In the genomic region with DNA sequence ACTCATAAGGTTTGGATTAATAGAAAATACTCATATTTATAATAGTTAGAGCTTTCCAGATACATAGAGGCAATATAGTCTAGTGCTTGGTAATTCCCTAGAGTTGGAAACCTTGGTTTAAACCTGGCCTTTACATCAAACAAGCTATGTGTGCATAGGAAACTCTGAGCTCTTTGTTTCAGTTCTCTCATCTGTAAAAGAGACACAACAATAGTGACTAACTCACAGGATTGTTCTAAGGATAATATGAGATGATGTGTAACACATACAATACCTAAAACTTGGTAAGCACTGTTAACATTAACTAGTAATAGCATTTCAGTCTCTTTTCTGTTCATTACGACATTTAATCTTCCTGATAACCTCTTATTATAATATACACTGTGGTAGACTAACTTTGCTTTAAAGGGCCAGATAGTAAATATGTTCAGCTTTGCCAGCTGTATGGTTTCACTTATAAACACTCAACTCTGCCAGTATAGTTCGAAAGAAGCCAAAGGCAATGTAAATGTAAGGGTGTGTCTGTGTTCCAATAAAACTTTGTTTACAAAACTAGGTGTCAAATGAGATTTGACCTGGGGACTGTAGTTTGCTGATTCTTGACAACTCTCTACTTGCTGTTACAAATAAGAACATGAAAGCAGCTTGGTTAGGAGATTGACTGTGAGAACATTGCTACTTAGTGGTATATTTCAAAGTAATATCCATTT, we compare ENCODE assay signal across 24 cellular contexts.
"Had no signal": no experiment of that assay in that cellular context is flagged by ENCODE, and none has a peak within 500 bp of the region (broad histone marks: within the 10 kb centered on the region; RNA-seq: fewer than 3 reads in every experiment).

No MANE protein-coding gene starts in this region.

- H3K27ac Mint-ChIP-seq: activated B cell treated with CpG ODN at 0.5 μM for 24 hours; activated CD4-positive, alpha-beta memory T cell treated with anti-CD3 and anti-CD28 coated beads for 36 hours; activated CD8-positive, alpha-beta memory T cell treated with anti-CD3 and anti-CD28 coated beads, Interleukin-2, amount 10 ng/mL, durations not matched to agents 7 days and 5 days; activated T-helper 2 cell treated with anti-CD3 and anti-CD28 coated beads, Interferon-gamma antibody, Interleukin-2, Interleukin-4, amounts not matched to agents 10 μg/mL and 5 μg/mL and 100 μg/mL, durations not matched to agents 14 hours and 24 hours and 36 hours; dendritic cell treated with granulocyte-macrophage colony-stimulating factor and Interleukin-4, amounts not matched to agents 40 ng/mL and 50 ng/mL, for 4 days; memory B cell; naive thymus-derived CD8-positive, alpha-beta T cell; stimulated activated memory B cell treated with anti-CD40 and anti-IgM and Interleukin-4, amounts not matched to agents 10 μg/mL and 1 μg/mL and 100 μg/mL, for 72 hours had no signal

- H3K27me3 Mint-ChIP-seq: activated B cell treated with CpG ODN at 0.5 μM for 24 hours; activated CD4-positive, alpha-beta memory T cell treated with anti-CD3 and anti-CD28 coated beads for 36 hours; activated CD8-positive, alpha-beta memory T cell treated with anti-CD3 and anti-CD28 coated beads, Interleukin-2, amount 10 ng/mL, durations not matched to agents 7 days and 5 days; central memory CD8-positive, alpha-beta T cell; dendritic cell treated with granulocyte-macrophage colony-stimulating factor and Interleukin-4, amounts not matched to agents 40 ng/mL and 50 ng/mL, for 4 days; naive thymus-derived CD8-positive, alpha-beta T cell; stimulated activated memory B cell treated with anti-CD40 and anti-IgM and Interleukin-4, amounts not matched to agents 10 μg/mL and 1 μg/mL and 100 μg/mL, for 72 hours had no signal

- H3K4me1 Mint-ChIP-seq: activated B cell treated with CpG ODN at 0.5 μM for 24 hours; activated CD8-positive, alpha-beta memory T cell treated with anti-CD3 and anti-CD28 coated beads, Interleukin-2, amount 10 ng/mL, durations not matched to agents 7 days and 5 days; central memory CD8-positive, alpha-beta T cell; memory B cell; naive thymus-derived CD8-positive, alpha-beta T cell; stimulated activated memory B cell treated with anti-CD40 and anti-IgM and Interleukin-4, amounts not matched to agents 10 μg/mL and 1 μg/mL and 100 μg/mL, for 72 hours had no signal

- H3K27ac ChIP-seq: brain microvascular endothelial cell, foreskin keratinocyte, left ventricle myocardium inferior, ovary, testis, upper lobe of left lung had no signal

- ATAC-seq: activated CD8-positive, alpha-beta memory T cell treated with anti-CD3 and anti-CD28 coated beads, Interleukin-2, amount 10 ng/mL, durations not matched to agents 7 days and 5 days; foreskin keratinocyte; naive thymus-derived CD8-positive, alpha-beta T cell; sciatic nerve; stimulated activated memory B cell treated with anti-CD40 and anti-IgM and Interleukin-4, amounts not matched to agents 10 μg/mL and 1 μg/mL and 100 μg/mL, for 72 hours had no signal

- DNase-seq: activated B cell treated with CpG ODN at 0.5 μM for 24 hours; activated CD4-positive, alpha-beta memory T cell treated with anti-CD3 and anti-CD28 coated beads for 36 hours; activated CD4-positive, alpha-beta T cell treated with anti-CD3 and anti-CD28 coated beads for 4 hours; activated CD8-positive, alpha-beta memory T cell treated with anti-CD3 and anti-CD28 coated beads, Interleukin-2, amount 10 ng/mL, durations not matched to agents 7 days and 5 days; activated naive CD4-positive, alpha-beta T cell treated with Interleukin-2 at 50 U/mL for 16 hours; anterior cingulate cortex; brain microvascular endothelial cell; effector CD8-positive, alpha-beta T cell; foreskin keratinocyte; hippocampal formation; islet precursor cell; left ventricle myocardium inferior; naive thymus-derived CD8-positive, alpha-beta T cell; ovary; SK-N-SH; stimulated activated CD4-positive, alpha-beta T cell treated with anti-CD3 and anti-CD28 coated beads, Interleukin-4, amount 100 ng/mL, for 24 hours; testis; upper lobe of left lung had no signal

- H3K9me3 Mint-ChIP-seq: activated B cell treated with CpG ODN at 0.5 μM for 24 hours; memory B cell; stimulated activated memory B cell treated with anti-CD40 and anti-IgM and Interleukin-4, amounts not matched to agents 10 μg/mL and 1 μg/mL and 100 μg/mL, for 72 hours had no signal

- H3K4me3 Mint-ChIP-seq: activated B cell treated with CpG ODN at 0.5 μM for 24 hours; activated CD4-positive, alpha-beta memory T cell treated with anti-CD3 and anti-CD28 coated beads for 36 hours; activated CD8-positive, alpha-beta memory T cell treated with anti-CD3 and anti-CD28 coated beads, Interleukin-2, amount 10 ng/mL, durations not matched to agents 7 days and 5 days; central memory CD8-positive, alpha-beta T cell; dendritic cell treated with granulocyte-macrophage colony-stimulating factor and Interleukin-4, amounts not matched to agents 40 ng/mL and 50 ng/mL, for 4 days; memory B cell; naive thymus-derived CD8-positive, alpha-beta T cell; stimulated activated memory B cell treated with anti-CD40 and anti-IgM and Interleukin-4, amounts not matched to agents 10 μg/mL and 1 μg/mL and 100 μg/mL, for 72 hours had no signal

- H3K36me3 Mint-ChIP-seq: activated CD4-positive, alpha-beta memory T cell treated with anti-CD3 and anti-CD28 coated beads for 36 hours; activated CD8-positive, alpha-beta memory T cell treated with anti-CD3 and anti-CD28 coated beads, Interleukin-2, amount 10 ng/mL, durations not matched to agents 7 days and 5 days; memory B cell; naive thymus-derived CD8-positive, alpha-beta T cell; stimulated activated memory B cell treated with anti-CD40 and anti-IgM and Interleukin-4, amounts not matched to agents 10 μg/mL and 1 μg/mL and 100 μg/mL, for 72 hours had no signal
